ENCODE assay signal across 25 cellular contexts in the genomic region with DNA sequence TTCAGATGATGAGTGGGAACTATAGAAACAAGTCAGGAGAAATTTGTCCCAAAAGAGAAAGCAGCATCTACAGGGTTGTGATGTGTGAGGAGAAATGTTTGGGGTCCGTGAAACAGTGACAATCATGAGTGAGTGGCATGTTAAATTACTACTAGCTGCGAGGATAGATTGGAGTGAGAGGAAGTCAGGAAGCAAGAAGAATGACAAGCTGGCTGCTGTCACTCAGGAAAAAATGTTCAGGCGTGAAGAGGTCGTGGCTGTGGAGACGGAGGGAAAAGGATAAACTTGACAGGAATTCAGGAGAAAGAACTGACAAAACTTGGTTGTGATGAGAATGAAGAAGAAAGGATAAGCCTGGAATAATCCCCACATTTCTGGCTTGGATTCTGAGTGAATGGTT. TPM values are rescaled to one million over a fixed set of nuclear protein-coding genes. Genes with fewer than 3 reads are reported as not detected.
"Had no signal": no experiment of that assay in that cellular context is flagged by ENCODE, and none has a peak within 500 bp of the region (broad histone marks: within the 10 kb centered on the region; RNA-seq: fewer than 3 reads in every experiment).

No MANE protein-coding gene starts in this region.

- H3K27ac ChIP-seq: stomach, suprapubic skin, testis, thoracic aorta, thyroid gland, tibial artery, tibial nerve, transverse colon, upper lobe of left lung, upper lobe of right lung, uterus, vagina had no signal

- DNase-seq: stimulated activated CD4-positive, alpha-beta T cell treated with anti-CD3 and anti-CD28 coated beads, Interleukin-2, amount 100 ng/mL, for 48 hours; stimulated activated CD4-positive, alpha-beta T cell treated with anti-CD3 and anti-CD28 coated beads, Interleukin-4, amount 100 ng/mL, for 1 hour; stimulated activated CD4-positive, alpha-beta T cell treated with anti-CD3 and anti-CD28 coated beads, Interleukin-4, amount 100 ng/mL, for 24 hours; stimulated activated CD4-positive, alpha-beta T cell treated with anti-CD3 and anti-CD28 coated beads, Interleukin-4, amount 100 ng/mL, for 4 hours; stimulated activated CD8-positive, alpha-beta memory T cell treated with anti-CD3 and anti-CD28 coated beads, Interleukin-4, amount 100 ng/mL, for 48 hours; stimulated activated naive B cell treated with anti-CD40 and anti-IgM and Interleukin-4, amounts not matched to agents 10 μg/mL and 1 μg/mL and 100 μg/mL, for 72 hours; stimulated activated naive CD4-positive, alpha-beta T cell; stimulated activated naive CD4-positive, alpha-beta T cell treated with Interleukin-2 at 50 U/mL for 16 hours; stimulated activated naive CD8-positive, alpha-beta T cell treated with anti-CD3 and anti-CD28 coated beads, Interleukin-15, amount 100 ng/mL, for 72 hours; stimulated activated naive CD8-positive, alpha-beta T cell treated with anti-CD3 and anti-CD28 coated beads, Interleukin-15, Interleukin-2, amounts not matched to agents 100 U/mL and 50 U/mL, for 24 hours; stomach; substantia nigra; testis; thyroid gland; tibial artery; transverse colon; trophoblast cell; upper lobe of left lung; upper lobe of right lung; uterus had no signal

- H3K36me3 ChIP-seq: stomach, suprapubic skin, thoracic aorta, thyroid gland, tibial artery, tibial nerve, transverse colon, upper lobe of left lung, upper lobe of right lung, uterus, vagina had no signal

- H3K4me3 ChIP-seq: stomach, suprapubic skin, testis, thoracic aorta, thyroid gland, tibial artery, tibial nerve, transverse colon, upper lobe of left lung, upper lobe of right lung, uterus, vagina had no signal

- H3K27me3 ChIP-seq: stomach, suprapubic skin, testis, thyroid gland, tibial artery, tibial nerve, transverse colon, upper lobe of left lung, upper lobe of right lung, uterus, vagina had no signal

- H3K9me3 ChIP-seq: stomach, suprapubic skin, testis, thoracic aorta, thyroid gland, tibial artery, tibial nerve, transverse colon, upper lobe of left lung, upper lobe of right lung, uterus, vagina had no signal

RNA-seq across cellular contexts. Expression of gene ITPRID1, which starts 5.1 kb away (rescaled TPM):
- polyA plus RNA-seq: urinary bladder had no signal
